ENCODE assay signal across 1 cellular context in the genomic region with DNA sequence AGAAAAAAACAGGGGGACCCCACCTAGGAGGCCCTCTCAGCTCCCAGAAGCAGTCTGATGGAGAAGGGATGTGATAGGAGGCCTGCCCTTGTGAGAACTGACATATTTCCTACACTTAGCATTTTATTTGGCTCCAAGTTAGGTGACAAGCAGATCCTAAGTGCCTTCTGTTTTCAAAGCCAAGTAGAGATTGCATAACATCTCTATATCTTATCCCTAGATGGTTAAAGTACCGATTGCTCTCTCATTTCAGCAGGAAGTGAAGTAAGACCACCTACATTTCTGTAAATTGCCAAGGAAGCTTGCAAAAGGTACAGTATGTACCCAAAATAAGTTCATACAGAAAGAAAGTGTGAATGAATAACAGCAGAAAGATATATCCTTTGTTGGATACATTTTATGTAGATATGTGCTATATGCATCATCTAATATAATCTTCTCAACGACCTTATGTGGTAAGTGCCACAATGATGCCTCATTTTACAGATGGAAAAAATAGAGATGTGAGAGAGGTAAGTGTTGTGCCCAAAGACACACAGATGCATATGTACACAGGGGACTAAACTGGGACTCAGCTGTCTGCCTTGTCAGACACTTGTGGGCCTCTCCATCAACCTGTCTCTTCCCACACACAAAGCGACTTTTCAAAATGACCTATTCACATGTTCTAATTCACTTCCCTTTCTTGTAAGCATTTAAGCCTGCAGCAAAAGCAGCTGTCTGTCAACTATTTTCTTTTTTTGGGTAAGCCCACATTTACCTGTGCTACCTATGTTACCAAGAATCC.
TF ChIP-seq lines count a peak whose summit lies in the region.

No MANE protein-coding gene starts in this region.

TF ChIP-seq in WTC11, 78 proteins besides CTCF, POLR2A, EP300 and RAD21 (continued from another document):
- TF ChIP-seq, protein P1, sequence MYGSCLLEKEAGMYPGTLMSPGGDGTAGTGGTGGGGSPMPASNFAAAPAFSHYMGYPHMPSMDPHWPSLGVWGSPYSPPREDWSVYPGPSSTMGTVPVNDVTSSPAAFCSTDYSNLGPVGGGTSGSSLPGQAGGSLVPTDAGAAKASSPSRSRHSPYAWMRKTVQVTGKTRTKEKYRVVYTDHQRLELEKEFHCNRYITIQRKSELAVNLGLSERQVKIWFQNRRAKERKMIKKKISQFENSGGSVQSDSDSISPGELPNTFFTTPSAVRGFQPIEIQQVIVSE (CRISPR knock-in tag; IDR thresholded peaks at IDR 0.05; ENCODE audit: borderline replicate concordance): no peak
- no peak for TF ChIP-seq MXD4 (CRISPR knock-in tag; IDR thresholded peaks at IDR 0.05; ENCODE audit: borderline replicate concordance)
- no peak for TF ChIP-seq CBFB (CRISPR knock-in tag; IDR thresholded peaks at IDR 0.05; ENCODE audit: low read depth)
- TF ChIP-seq, protein P2, sequence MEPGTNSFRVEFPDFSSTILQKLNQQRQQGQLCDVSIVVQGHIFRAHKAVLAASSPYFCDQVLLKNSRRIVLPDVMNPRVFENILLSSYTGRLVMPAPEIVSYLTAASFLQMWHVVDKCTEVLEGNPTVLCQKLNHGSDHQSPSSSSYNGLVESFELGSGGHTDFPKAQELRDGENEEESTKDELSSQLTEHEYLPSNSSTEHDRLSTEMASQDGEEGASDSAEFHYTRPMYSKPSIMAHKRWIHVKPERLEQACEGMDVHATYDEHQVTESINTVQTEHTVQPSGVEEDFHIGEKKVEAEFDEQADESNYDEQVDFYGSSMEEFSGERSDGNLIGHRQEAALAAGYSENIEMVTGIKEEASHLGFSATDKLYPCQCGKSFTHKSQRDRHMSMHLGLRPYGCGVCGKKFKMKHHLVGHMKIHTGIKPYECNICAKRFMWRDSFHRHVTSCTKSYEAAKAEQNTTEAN (CRISPR knock-in tag; IDR thresholded peaks at IDR 0.05): no peak
- no peak for TF ChIP-seq JAZF1 (CRISPR knock-in tag; IDR thresholded peaks at IDR 0.05)
- no peak for TF ChIP-seq PRDM15 (CRISPR knock-in tag; IDR thresholded peaks at IDR 0.05)
- no peak for TF ChIP-seq ZNF671 (CRISPR knock-in tag; IDR thresholded peaks at IDR 0.05)
TF ChIP-seq in WTC11: peak in this region for 0.
